ENCODE assay signal across 22 cellular contexts in the genomic region with DNA sequence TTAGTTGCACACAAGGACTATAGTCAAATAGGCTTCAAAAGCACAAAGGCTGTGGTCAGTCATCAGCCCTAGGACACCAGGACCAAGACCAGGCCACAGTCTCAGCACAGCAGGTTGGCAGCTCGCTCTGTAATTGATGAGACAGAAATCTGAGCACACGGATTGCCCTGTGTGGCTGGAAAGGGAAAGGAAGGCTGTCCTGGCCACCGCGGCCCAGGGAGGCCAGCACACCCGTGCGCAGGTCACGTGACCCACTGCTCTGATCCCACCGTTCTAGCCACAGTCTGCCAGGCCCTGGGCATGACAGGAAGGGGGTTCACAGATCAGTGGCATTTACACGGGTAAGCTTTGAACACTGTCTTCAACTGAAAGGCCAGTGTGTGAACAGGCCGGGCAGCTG.
"Had no signal": no experiment of that assay in that cellular context is flagged by ENCODE, and none has a peak within 500 bp of the region (broad histone marks: within the 10 kb centered on the region; RNA-seq: fewer than 3 reads in every experiment).

No MANE protein-coding gene starts in this region.

- H3K4me1 ChIP-seq: breast epithelium had no signal

- H3K27me3 ChIP-seq: adrenal gland, breast epithelium, hepatocyte, testis, upper lobe of right lung had no signal

- H3K36me3 Mint-ChIP-seq: natural killer cell treated with Interleukin-12 subunit alpha and Interleukin-12 subunit beta and Interleukin-15 and Interleukin-18, amount 100 ng/mL, for 72 hours; stimulated activated memory B cell treated with anti-CD40 and anti-IgM and Interleukin-4, amounts not matched to agents 10 μg/mL and 1 μg/mL and 100 μg/mL, for 72 hours; T-cell had no signal

- H3K4me2 ChIP-seq: hepatocyte had no signal

- DNase-seq: activated CD4-positive, alpha-beta T cell treated with anti-CD3 and anti-CD28 coated beads, Interleukin-2, amount 10 ng/mL, durations not matched to agents 7 days and 5 days; activated CD8-positive, alpha-beta memory T cell treated with anti-CD3 and anti-CD28 coated beads, Interleukin-2, amount 50 U/mL, for 48 hours; activated CD8-positive, alpha-beta T cell treated with anti-CD3 and anti-CD28 coated beads, Interleukin-2, amount 10 ng/mL, durations not matched to agents 7 days and 5 days; activated gamma-delta T cell; activated T-cell treated with anti-CD3 and anti-CD28 coated beads, Interleukin-2, amount 50 U/mL, for 48 hours; cerebellar nuclear complex; effector memory CD8-positive, alpha-beta T cell; lower lobe of right lung; stimulated activated CD4-positive, alpha-beta T cell treated with anti-CD3 and anti-CD28 coated beads, Interleukin-4, amount 100 ng/mL, for 24 hours; T-cell; testis; upper lobe of right lung had no signal

- H3K36me3 ChIP-seq: adrenal gland, breast epithelium, lower lobe of right lung, upper lobe of right lung had no signal

- H2AFZ ChIP-seq: hepatocyte had no signal

- H3K27ac ChIP-seq: adrenal gland, breast epithelium, hepatocyte, lower lobe of right lung, testis, upper lobe of right lung had no signal

- H3K4me3 Mint-ChIP-seq: activated CD4-positive, alpha-beta T cell treated with anti-CD3 and anti-CD28 coated beads, Interleukin-2, amount 10 ng/mL, durations not matched to agents 7 days and 5 days; activated CD8-positive, alpha-beta T cell treated with anti-CD3 and anti-CD28 coated beads, Interleukin-2, amount 10 ng/mL, durations not matched to agents 7 days and 5 days; dendritic cell treated with granulocyte-macrophage colony-stimulating factor and Interleukin-4, amounts not matched to agents 40 ng/mL and 50 ng/mL, for 4 days; effector memory CD8-positive, alpha-beta T cell; natural killer cell treated with Interleukin-12 subunit alpha and Interleukin-12 subunit beta and Interleukin-15 and Interleukin-18, amount 100 ng/mL, for 72 hours; stimulated activated memory B cell treated with anti-CD40 and anti-IgM and Interleukin-4, amounts not matched to agents 10 μg/mL and 1 μg/mL and 100 μg/mL, for 72 hours had no signal

- H3K4me3 ChIP-seq: adrenal gland, breast epithelium, hepatocyte, lower lobe of right lung, testis, upper lobe of right lung had no signal

- H3K27me3 Mint-ChIP-seq: effector memory CD8-positive, alpha-beta T cell; stimulated activated memory B cell treated with anti-CD40 and anti-IgM and Interleukin-4, amounts not matched to agents 10 μg/mL and 1 μg/mL and 100 μg/mL, for 72 hours; T-cell had no signal

- ATAC-seq: activated CD8-positive, alpha-beta T cell treated with anti-CD3 and anti-CD28 coated beads, Interleukin-2, amount 10 ng/mL, durations not matched to agents 7 days and 5 days; activated naive CD4-positive, alpha-beta T cell treated with anti-CD3 and anti-CD28 coated beads, Interleukin-2, amount 50 U/mL, for 72 hours; effector memory CD8-positive, alpha-beta T cell; lower lobe of right lung; natural killer cell treated with Interleukin-12 subunit alpha and Interleukin-12 subunit beta and Interleukin-15 and Interleukin-18, amount 100 ng/mL, for 72 hours; right cardiac atrium; SK-N-SH treated with all-trans-retinoic acid at 6 μM for 48 hours; stimulated activated memory B cell treated with anti-CD40 and anti-IgM and Interleukin-4, amounts not matched to agents 10 μg/mL and 1 μg/mL and 100 μg/mL, for 72 hours; T-cell; upper lobe of right lung had no signal

- H3K9me3 ChIP-seq: adrenal gland, breast epithelium, lower lobe of right lung, testis, upper lobe of right lung had no signal

- H3K27ac Mint-ChIP-seq: activated CD4-positive, alpha-beta T cell treated with anti-CD3 and anti-CD28 coated beads, Interleukin-2, amount 10 ng/mL, durations not matched to agents 7 days and 5 days; activated CD8-positive, alpha-beta T cell treated with anti-CD3 and anti-CD28 coated beads, Interleukin-2, amount 10 ng/mL, durations not matched to agents 7 days and 5 days; activated naive CD4-positive, alpha-beta T cell treated with anti-CD3 and anti-CD28 coated beads, Interleukin-2, amount 50 U/mL, for 72 hours; dendritic cell treated with granulocyte-macrophage colony-stimulating factor and Interleukin-4, amounts not matched to agents 40 ng/mL and 50 ng/mL, for 4 days; effector memory CD8-positive, alpha-beta T cell; natural killer cell treated with Interleukin-12 subunit alpha and Interleukin-12 subunit beta and Interleukin-15 and Interleukin-18, amount 100 ng/mL, for 72 hours; progenitor cell of endocrine pancreas; stimulated activated memory B cell treated with anti-CD40 and anti-IgM and Interleukin-4, amounts not matched to agents 10 μg/mL and 1 μg/mL and 100 μg/mL, for 72 hours; T-cell had no signal

- H3K9me3 Mint-ChIP-seq: activated CD4-positive, alpha-beta T cell treated with anti-CD3 and anti-CD28 coated beads, Interleukin-2, amount 10 ng/mL, durations not matched to agents 7 days and 5 days; activated naive CD4-positive, alpha-beta T cell treated with anti-CD3 and anti-CD28 coated beads, Interleukin-2, amount 50 U/mL, for 72 hours; dendritic cell treated with granulocyte-macrophage colony-stimulating factor and Interleukin-4, amounts not matched to agents 40 ng/mL and 50 ng/mL, for 4 days; effector memory CD8-positive, alpha-beta T cell; natural killer cell treated with Interleukin-12 subunit alpha and Interleukin-12 subunit beta and Interleukin-15 and Interleukin-18, amount 100 ng/mL, for 72 hours; stimulated activated memory B cell treated with anti-CD40 and anti-IgM and Interleukin-4, amounts not matched to agents 10 μg/mL and 1 μg/mL and 100 μg/mL, for 72 hours; T-cell had no signal
